ENCODE assay signal across 22 cellular contexts in genomic region chr15:63409179-63409578, GRCh38. TPM values are rescaled to one million over a fixed set of nuclear protein-coding genes. Genes with fewer than 3 reads are reported as not detected.
A peak's percentile ranks its signal among the peaks of the same experiment; 100 is the strongest.
DNase-seq lines count a peak whose midpoint lies in the region; FAIRE-seq and TF ChIP-seq lines count a peak whose summit lies in the region.
"Had no signal": no experiment of that assay in that cellular context is flagged by ENCODE, and none has a peak within 500 bp of the region (broad histone marks: within the 10 kb centered on the region; RNA-seq: fewer than 3 reads in every experiment).

No MANE protein-coding gene starts in this region.

- POLR2A ChIA-PET in H1 (lab: Charles Lee; ENCODE audit: partially characterized antibody): no interaction called here

- 0 out of 2 replicates have a peak overlapping the region, but pooled peaks have one; percentile 23 for H2BK15ac ChIP-seq in H1 (ENCODE audit: low read length)

- no peak for TF ChIP-seq RAD21 in H1 (IDR thresholded peaks at IDR 0.05 in 1 of 2, conservative IDR thresholded peaks at IDR 0.05 in 1 of 2; ENCODE audit: low read depth in 2 of 2, low read length in 2 of 2)

- TF ChIP-seq CTCF in VCaP (conservative IDR thresholded peaks at IDR 0.05) (no peak), H1 (IDR thresholded peaks at IDR 0.05; ENCODE audit: control extremely low read depth in 1 of 3, insufficient read depth in 1 of 3, low read depth in 1 of 3, low read length in 3 of 3) (no peak)

- no peak overlapping the region for H2AK5ac ChIP-seq in H1 (ENCODE audit: low read depth, low read length)

- no peaks in the 10 kb centered on the region for H3K23me2 ChIP-seq in H1 (ENCODE audit: low read depth, low read length)

- H3K4ac ChIP-seq in H1 (replicated peaks; ENCODE audit: insufficient read length, low read depth, low read length): no peak overlapping the region

- CTCF ChIA-PET in H1 (lab: Charles Lee; ENCODE audit: partially characterized antibody): interaction anchor here (1.2 kb wide), 1 partner anchor 27 kb away, joined by 3 read pairs; no protein-coding TSS in a partner anchor

- DNase-seq in NCI-H2171 treated with DMSO at 0.1 percent for 48 hours (lab: John Stamatoyannopoulos, UW) (peak; percentile 33), NCI-H2171 (lab: John Stamatoyannopoulos, UW) (no peak), H1 (ENCODE audit: low read depth in 1 of 2, low spot score in 2 of 2) (no peak), urothelium cell line (ENCODE audit: low spot score) (no peak), activated gamma-delta T cell (lab: John Stamatoyannopoulos, UW) (no peak)
- no peak for DNase-seq in stimulated activated naive CD4-positive, alpha-beta T cell (lab: John Stamatoyannopoulos, UW)
- no peak for DNase-seq in activated CD4-positive, alpha-beta T cell treated with anti-CD3 and anti-CD28 coated beads for 4 hours
- DNase-seq: ACHN; AML-193; C1 segment of cervical spinal cord; Calu3; CD4-positive, alpha-beta memory T cell; COR-L47; DMS153; DND-41; H9; HFFc6 had no signal

- H3K27me3 ChIP-seq in H1 (replicated peaks in 1 of 4; ENCODE audit: control insufficient read depth in 3 of 4, extremely low read depth in 1 of 4, insufficient read depth in 3 of 4, low read length in 3 of 4): no peaks in the 10 kb centered on the region

- no peaks in the 10 kb centered on the region for H4K20me1 ChIP-seq in H1 (replicated peaks in 1 of 2; ENCODE audit: control insufficient read depth in 1 of 2, insufficient read depth in 2 of 2, low read length in 2 of 2)

- WGBS in H1 (ENCODE audit: extremely low coverage in 1 of 2, insufficient coverage in 1 of 2, insufficient read length in 1 of 2, insufficient replicate concordance in 2 of 2, low coverage in 1 of 2, low lambda C conversion rate in 2 of 2, missing lambda C conversion rate in 1 of 2), 2 experiments: 94% methylated on average over 5 of the region's 5 CpGs; no CpG with 5 or more reads in 1 of the 2 experiments

- H3K14ac ChIP-seq in H1 (ENCODE audit: insufficient read length): no peak overlapping the region

- FAIRE-seq in H1 (lab: Jason Lieb, UNC) (no peak), urothelium cell line (lab: Jason Lieb, UNC) (peak; percentile 55)
- FAIRE-seq: A204.1, G401.6, GM12892 had no signal

- no peaks in the 10 kb centered on the region for H3K79me2 ChIP-seq in H1 (ENCODE audit: control insufficient read depth in 1 of 2, insufficient read depth in 2 of 2, low read length in 2 of 2)

- H2BK5ac ChIP-seq in H1 (ENCODE audit: low read depth, low read length): no peak overlapping the region

- H3K56ac ChIP-seq in H1 (replicated peaks; ENCODE audit: insufficient read length, low read depth, low read length): no peak overlapping the region

- H2AFZ ChIP-seq in H1 (ENCODE audit: low read length): no peak overlapping the region
- H2AFZ ChIP-seq: GM23248 had no signal

- H2BK12ac ChIP-seq in H1 (ENCODE audit: low read depth, low read length): no peak overlapping the region

- no peak overlapping the region for H4K8ac ChIP-seq in H1 (ENCODE audit: extremely low read depth, insufficient read depth, low read length)

- no peak overlapping the region for H3K18ac ChIP-seq in H1 (ENCODE audit: extremely low read depth, low read length)

- no peak overlapping the region for H3K4me2 ChIP-seq in H1 (ENCODE audit: insufficient read depth in 1 of 2, low read depth in 2 of 2, low read length in 2 of 2)

- H3K36me3 ChIP-seq in H1 (ENCODE audit: control insufficient read depth in 2 of 4, insufficient read depth in 4 of 4, low read length in 3 of 4): no peaks in the 10 kb centered on the region

- no peak overlapping the region for H3K9ac ChIP-seq in H1 (replicated peaks in 1 of 4; ENCODE audit: extremely low read depth in 1 of 4, low read depth in 3 of 4, low read length in 3 of 4)
- H3K9ac ChIP-seq: GM23248 had no signal

- H3K4me3 ChIP-seq in H1 (ENCODE audit: extremely low read depth in 1 of 4, insufficient read depth in 2 of 4, low read depth in 3 of 4, low read length in 4 of 4): no peak overlapping the region
- H3K4me3 ChIP-seq: GM23248 had no signal

- no peak for TF ChIP-seq EP300 in H1 (IDR thresholded peaks at IDR 0.05; ENCODE audit: borderline replicate concordance in 1 of 2, low read depth in 2 of 2, low read length in 2 of 2)

- H2BK20ac ChIP-seq in H1 (ENCODE audit: low read length): no peak overlapping the region

- H4K5ac ChIP-seq in H1 (ENCODE audit: insufficient read length, low read depth, low read length): no peak overlapping the region

- no peaks in the 10 kb centered on the region for H3K9me3 ChIP-seq in H1 (ENCODE audit: insufficient read depth in 2 of 2, low read depth in 1 of 2, low read length in 1 of 2)

- no peak overlapping the region for H4K91ac ChIP-seq in H1 (replicated peaks; ENCODE audit: insufficient read length, low read length)

- no peak for TF ChIP-seq POLR2A in H1 (IDR thresholded peaks at IDR 0.05; ENCODE audit: control extremely low read depth in 1 of 2, low read depth in 2 of 2, low read length in 2 of 2)

- H3K79me1 ChIP-seq in H1 (ENCODE audit: low read depth, low read length): no peaks in the 10 kb centered on the region

- no peak overlapping the region for H2BK120ac ChIP-seq in H1 (replicated peaks; ENCODE audit: low read depth, low read length)

- H3K27ac ChIP-seq in VCaP (peak overlapping the region; percentile 73; the same call in 1 of the 2 replicates), H1 (ENCODE audit: low read depth, low read length) (no peak overlapping the region)
- H3K27ac ChIP-seq: GM23248 had no signal

- H3K4me1 ChIP-seq in H1 (replicated peaks in 1 of 4; ENCODE audit: control insufficient read depth in 3 of 4, insufficient read depth in 4 of 4, low read length in 3 of 4): no peaks in the 10 kb centered on the region

- no peak overlapping the region for H3K23ac ChIP-seq in H1 (ENCODE audit: insufficient read length)

TF ChIP-seq in H1, 55 proteins besides CTCF, POLR2A, EP300 and RAD21:
- no peak for TF ChIP-seq YY1 (IDR thresholded peaks at IDR 0.05; ENCODE audit: low read depth, low read length)

RNA-seq across cellular contexts. Expression of gene CA12, which starts 27.5 kb away (rescaled TPM):
- 4.9 and 5.8 TPM in 2 replicates for total RNA-seq in H1 (2021; fragmentation: NEBNext Ultra II Directional; extraction: Animal tissue kit (Norgen Biotek cat#: 25700))
- 4.7 and 4.9 TPM in 2 replicates for polyA plus RNA-seq in H1 (2011; rRNA removed)
- 4.5 TPM for polyA plus RNA-seq in H1 (2011; cell fraction: cytosol; rRNA removed)
- polyA plus RNA-seq in H1 (2011; cell fraction: nucleus; rRNA removed): 12.7 TPM
- 3.7 to 4.7 TPM (median 4.6 TPM) in 4 replicates for polyA plus RNA-seq in H1 (2012, experiment 1 of 2)
- 1.3 TPM for polyA plus RNA-seq in H1 (2012, experiment 2 of 2)
- 3.8 TPM for polyA plus RNA-seq in H1 (2013, experiment 1 of 2)
- polyA plus RNA-seq in H1 (2013, experiment 2 of 2): 4.6 TPM
- polyA minus RNA-seq in H1 (2011; rRNA and poly(A)+ RNA removed): 4.5 and 5.8 TPM in 2 replicates
- polyA minus RNA-seq in H1 (2011; cell fraction: cytosol; rRNA and poly(A)+ RNA removed): 0.95 TPM
- polyA minus RNA-seq in H1 (2011; cell fraction: nucleus; rRNA and poly(A)+ RNA removed): 5.2 TPM
- total RNA-seq: CD4-positive, alpha-beta memory T cell had no signal
- polyA plus RNA-seq: CD4-positive, alpha-beta memory T cell had no signal
